ENCODE assay signal across 15 cellular contexts in the genomic region with DNA sequence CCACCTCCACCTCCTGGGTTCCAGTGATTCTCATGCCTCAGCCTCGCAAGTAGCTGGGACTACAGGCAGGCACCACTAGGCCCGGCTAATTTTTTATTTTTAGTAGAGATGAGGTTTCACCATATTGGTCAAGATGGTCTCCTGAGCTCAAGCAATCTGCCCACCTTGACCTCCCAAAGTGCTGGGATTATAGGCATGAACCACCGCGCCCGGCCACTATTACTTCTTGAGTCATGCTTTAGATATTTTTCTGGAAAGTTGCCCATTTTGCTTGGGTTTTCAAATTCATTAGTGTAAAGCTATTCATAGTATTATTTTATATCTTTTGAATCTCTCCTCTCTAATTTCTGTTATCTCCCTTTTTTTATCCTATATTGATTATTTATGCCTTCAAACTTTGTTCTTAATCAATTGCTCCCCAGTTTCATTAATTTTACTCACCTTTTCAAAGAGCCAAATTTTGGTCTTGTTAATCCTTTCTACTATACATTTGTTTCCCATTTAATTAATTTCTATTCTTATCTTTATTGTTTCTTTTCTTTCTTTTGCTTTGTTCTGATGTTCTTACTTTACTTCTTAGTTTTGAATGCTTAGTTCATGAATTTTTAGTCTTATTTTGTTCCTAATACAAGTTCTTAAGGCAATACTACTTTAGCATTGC. TPM values are rescaled to one million over a fixed set of nuclear protein-coding genes. Genes with fewer than 3 reads are reported as not detected.
DNase-seq lines count a peak whose midpoint lies in the region; ATAC-seq, FAIRE-seq and TF ChIP-seq lines count a peak whose summit lies in the region.
"Had no signal": no experiment of that assay in that cellular context is flagged by ENCODE, and none has a peak within 500 bp of the region (broad histone marks: within the 10 kb centered on the region; RNA-seq: fewer than 3 reads in every experiment).

No MANE protein-coding gene starts in this region.

- intact Hi-C loops in tibial artery (cut with DNase I; ENCODE audit: low total_unique reads), result no loop called here

- no peaks in the 10 kb centered on the region for H3K36me3 ChIP-seq in bronchial epithelial cell (ENCODE audit: control insufficient read depth, insufficient read depth, low read length)
- no peaks in the 10 kb centered on the region for H3K36me3 ChIP-seq in tibial artery
- H3K36me3 ChIP-seq: right atrium auricular region had no signal

- no peaks in the 10 kb centered on the region for H3K9me3 ChIP-seq in tibial artery
- H3K9me3 ChIP-seq: right atrium auricular region had no signal

- ATAC-seq in HG03520 (IDR thresholded peaks at IDR 0.05; ENCODE audit: unreplicated experiment) (no peak), HG02885 (IDR thresholded peaks at IDR 0.05; ENCODE audit: poor library complexity, unreplicated experiment) (no peak)

- H3K27me3 ChIP-seq in bronchial epithelial cell (ENCODE audit: control insufficient read depth, insufficient read depth, low read length), result no peaks in the 10 kb centered on the region
- peaks cover 0 to 59% of the 10 kb centered on the region in 2 donors for H3K27me3 ChIP-seq in tibial artery

- DNase-seq in Daoy (ENCODE audit: low read depth) (peak; percentile 68), NCI-H226 (peak; percentile 36), bronchial epithelial cell (ENCODE audit: low read depth) (peak; percentile 83), myocyte (ENCODE audit: low read depth) (peak; percentile 36), tibial artery (no peak), NCI-H2107 treated with DMSO at 0.1 percent for 48 hours (lab: John Stamatoyannopoulos, UW; ENCODE audit: unreplicated experiment) (no peak)
- DNase-seq: Kasumi-1; kidney; NCI-H2171; NK-92 treated with Interleukin-12 subunit alpha and Interleukin-12 subunit beta, amount 100 ng/mL, for 24 hours had no signal

- H3K4me3 ChIP-seq in bronchial epithelial cell (ENCODE audit: low read depth, low read length) (no peak overlapping the region), tibial artery (no peak overlapping the region)
- H3K4me3 ChIP-seq: right atrium auricular region had no signal

- no peak overlapping the region for H3K27ac ChIP-seq in tibial artery
- H3K27ac ChIP-seq: right atrium auricular region had no signal

- no peak for FAIRE-seq in bronchial epithelial cell (lab: Jason Lieb, UNC)
- FAIRE-seq: frontal cortex, kidney had no signal

- TF ChIP-seq CTCF in bronchial epithelial cell (IDR thresholded peaks at IDR 0.05; ENCODE audit: insufficient read depth, low read length, severe bottlenecking) (no peak), tibial artery (IDR thresholded peaks at IDR 0.05) (no peak)

- H3K4me1 ChIP-seq in tibial artery, result no peaks in the 10 kb centered on the region
- H3K4me1 ChIP-seq: right atrium auricular region had no signal

RNA-seq across cellular contexts. Expression of a gene that starts 10.3 kb away (rescaled TPM):
- total RNA-seq in Daoy (2014; rRNA removed; shearing (Covaris generic)), result 40.5 and 59.0 TPM in 2 replicates
- total RNA-seq in bronchial epithelial cell (2.6 and 6.3 TPM in 2 replicates), myocyte (not detected in 2 replicates)
- polyA plus RNA-seq in myocyte (2012), result not detected

RNA-seq across cellular contexts. Expression of a gene that starts 28.0 kb away (rescaled TPM):
- 1.7 and 8.2 TPM in 2 replicates for total RNA-seq in Daoy (2014; rRNA removed; shearing (Covaris generic))
- total RNA-seq in bronchial epithelial cell, result not detected in 2 replicates
- total RNA-seq in myocyte, result not detected in 2 replicates
- polyA plus RNA-seq in myocyte (2012), result not detected

RNA-seq across cellular contexts. Expression of a gene that starts 42.1 kb away (rescaled TPM):
- total RNA-seq in Daoy (2014; rRNA removed; shearing (Covaris generic)), result not detected in 2 replicates
- total RNA-seq in bronchial epithelial cell (not detected in 2 replicates), myocyte (not detected in 2 replicates)
- not detected for polyA plus RNA-seq in myocyte (2012)
- total RNA-seq: right atrium auricular region had no signal
- polyA plus RNA-seq: CD14-positive monocyte had no signal

Comparison
In these comparisons a context has a peak if more than half of its experiments do, and no peak if none do; other contexts are left out.
1. DNase-seq: peak in Daoy (single experiment), NCI-H226 (single experiment), bronchial epithelial cell (single experiment) and myocyte (single experiment); none in tibial artery (0 of 2) and NCI-H2107 treated with DMSO at 0.1 percent for 48 hours (single experiment).